Comparison of ENCODE assay signal across 9 cellular contexts in the genomic region with DNA sequence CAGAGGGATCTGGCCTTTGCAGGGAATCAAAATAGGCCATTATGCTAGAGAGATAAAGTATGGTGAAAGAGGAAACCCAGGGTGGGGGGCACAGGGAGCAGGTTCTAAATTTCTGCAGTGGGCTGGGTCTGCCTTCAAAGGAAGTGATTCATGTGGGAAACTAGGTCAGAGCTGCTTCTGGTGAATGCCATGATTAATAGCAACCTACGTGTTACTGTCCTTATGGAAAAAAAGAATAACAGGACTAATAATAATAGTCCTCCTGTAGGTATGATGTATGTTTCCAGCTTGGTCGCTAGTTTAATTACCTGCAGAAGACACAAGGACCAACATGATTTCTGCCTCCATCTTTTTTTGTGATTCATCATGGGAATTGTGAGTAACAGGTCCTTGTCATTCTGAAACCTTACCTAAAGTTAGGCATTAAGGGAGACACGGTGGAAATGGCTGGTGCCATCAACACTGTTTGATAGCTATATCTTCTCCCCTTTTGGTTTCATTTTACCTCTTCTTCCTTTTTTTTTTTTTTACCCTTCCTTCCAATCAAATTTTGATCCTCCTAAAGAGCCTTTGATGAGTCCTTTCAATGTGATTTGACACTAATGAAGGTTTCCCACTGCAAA.
DNase-seq lines count a peak whose midpoint lies in the region; ATAC-seq, FAIRE-seq and TF ChIP-seq lines count a peak whose summit lies in the region.
"Had no signal": no experiment of that assay in that cellular context is flagged by ENCODE, and none has a peak within 500 bp of the region (broad histone marks: within the 10 kb centered on the region; RNA-seq: fewer than 3 reads in every experiment).

No MANE protein-coding gene starts in this region.

- H3K4me1 ChIP-seq in OCI-LY3 (ENCODE audit: low read length): no peaks in the 10 kb centered on the region

- no peaks in the 10 kb centered on the region for H3K79me2 ChIP-seq in OCI-LY3 (ENCODE audit: low read length)

- ATAC-seq in GM21423 (IDR thresholded peaks at IDR 0.05; ENCODE audit: unreplicated experiment): peak; percentile 86
- peak; percentile 45 for ATAC-seq in esophagus mucosa

- H3K4me3 ChIP-seq in OCI-LY3 (ENCODE audit: low read length) (no peak overlapping the region), dorsolateral prefrontal cortex (no peak overlapping the region)

- H3K27ac ChIP-seq in OCI-LY3 (ENCODE audit: low read length) (no peak overlapping the region), dorsolateral prefrontal cortex (no peak overlapping the region)

- no peaks in the 10 kb centered on the region for H4K20me1 ChIP-seq in OCI-LY3 (ENCODE audit: insufficient read depth, low read length)

- H3K9ac ChIP-seq in OCI-LY3 (ENCODE audit: low read length): no peak overlapping the region

- DNase-seq in Daoy (ENCODE audit: low read depth): peak; percentile 28
- DNase-seq in NCI-H1417 treated with DMSO at 0.1 percent for 48 hours (lab: John Stamatoyannopoulos, UW): no peak
- DNase-seq in dorsolateral prefrontal cortex: no peak
- DNase-seq in AG20443 (ENCODE audit: low spot score): no peak
- no peak for DNase-seq in frontal cortex (ENCODE audit: low spot score in 2 of 2)
- DNase-seq: NCI-H1436 treated with DMSO at 0.1 percent for 48 hours had no signal

- H3K36me3 ChIP-seq in OCI-LY3 (replicated peaks; ENCODE audit: low read depth, low read length): no peaks in the 10 kb centered on the region

- intact Hi-C loops in dorsolateral prefrontal cortex (cut with DNase I): no loop called here

- H2AFZ ChIP-seq in OCI-LY3 (ENCODE audit: low read depth, low read length): no peak overlapping the region

- 0 out of 2 replicates have a peak overlapping the region, but pooled peaks have one; percentile 1 for H3K4me2 ChIP-seq in OCI-LY3 (ENCODE audit: low read length)

- TF ChIP-seq CTCF in OCI-LY3 (IDR thresholded peaks at IDR 0.05; ENCODE audit: low read depth, low read length): no peak
- TF ChIP-seq CTCF in dorsolateral prefrontal cortex (IDR thresholded peaks at IDR 0.05 in 54 of 56, conservative IDR thresholded peaks at IDR 0.05 in 2 of 56; ENCODE audit: low read depth in 1 of 56, partially characterized antibody in 56 of 56): no peak

- H3K9me3 ChIP-seq in OCI-LY3 (ENCODE audit: insufficient read depth, low read length): no peaks in the 10 kb centered on the region

- FAIRE-seq in frontal cortex (lab: Jason Lieb, UNC): no peak

- H3K27me3 ChIP-seq in OCI-LY3 (ENCODE audit: low read depth, low read length) (no peaks in the 10 kb centered on the region), dorsolateral prefrontal cortex (no peaks in the 10 kb centered on the region)
